In genomic region chr17:17645148-17645547, GRCh38 we compare ENCODE assay signal across 5 cellular contexts.
TF ChIP-seq lines count a peak whose summit lies in the region.

No MANE protein-coding gene starts in this region.

TF ChIP-seq in A549, 52 proteins besides CTCF, POLR2A, EP300 and RAD21:
- TF ChIP-seq CHD4 (IDR thresholded peaks at IDR 0.05; ENCODE audit: borderline replicate concordance) (peak; percentile 35; the same call in 1 of the 2 replicates), HDAC2 (IDR thresholded peaks at IDR 0.05) (0 out of 2 replicates have a peak, but pooled peaks have one; percentile 33), KDM1A (IDR thresholded peaks at IDR 0.05; ENCODE audit: low read depth) (peak; percentile 26; the same call in 1 of the 2 replicates)

TF ChIP-seq in HEK293, 187 proteins besides CTCF, POLR2A, EP300 and RAD21:
- peak; percentile 84 for TF ChIP-seq ZNF146 (tag by site-specific recombination; IDR thresholded peaks at IDR 0.05)
- 0 out of 2 replicates have a peak, but pooled peaks have one; percentile 49 for TF ChIP-seq ZNF580 (tag by site-specific recombination; IDR thresholded peaks at IDR 0.05)

TF ChIP-seq in SK-N-SH treated with all-trans-retinoic acid at 6 μM for 48 hours, 23 proteins besides CTCF, POLR2A, EP300 and RAD21:
- peak; percentile 99 for TF ChIP-seq ZNF8 (CRISPR knock-in tag; IDR thresholded peaks at IDR 0.05)

TF ChIP-seq in WTC11, 78 proteins besides CTCF, POLR2A, EP300 and RAD21:
- TF ChIP-seq GTF2I (CRISPR knock-in tag; conservative IDR thresholded peaks at IDR 0.05) = peak; percentile 75; the same call in 1 of the 2 replicates

TF ChIP-seq in K562, 482 proteins besides CTCF, POLR2A, EP300 and RAD21:
- TF ChIP-seq BCOR (IDR thresholded peaks at IDR 0.05) (0 out of 2 replicates have a peak, but pooled peaks have one; percentile 10), ZNF146 (CRISPR knock-in tag; IDR thresholded peaks at IDR 0.05; ENCODE audit: unreplicated experiment) (peak; percentile 88), RBM25 (IDR thresholded peaks at IDR 0.05; ENCODE audit: low read depth, low read length, severe bottlenecking) (peak; percentile 61)
